14 cellular contexts compared by ENCODE assay signal in genomic region chr17:8062807-8063483, GRCh38. TPM values are rescaled to one million over a fixed set of nuclear protein-coding genes. Genes with fewer than 3 reads are reported as not detected.
DNase-seq lines count a peak whose midpoint lies in the region; ATAC-seq, FAIRE-seq and TF ChIP-seq lines count a peak whose summit lies in the region.
"Had no signal": no experiment of that assay in that cellular context is flagged by ENCODE, and none has a peak within 500 bp of the region (broad histone marks: within the 10 kb centered on the region; RNA-seq: fewer than 3 reads in every experiment).

No MANE protein-coding gene starts in this region.

- no peak overlapping the region for H3K27ac Mint-ChIP-seq in nephron progenitor cell
- H3K27ac Mint-ChIP-seq in activated T-helper 17 cell treated with anti-CD3 and anti-CD28 coated beads, Interleukin-2, amount 50 U/mL, for 72 hours = no peak overlapping the region

- H2BK20ac ChIP-seq in H1 (ENCODE audit: low read length) = no peak overlapping the region

- H3K4me2 ChIP-seq in MM.1S (ENCODE audit: low read depth, low read length) (peak overlapping the region; percentile 19; the same call in 1 of the 2 replicates), H1 (ENCODE audit: insufficient read depth in 1 of 2, low read depth in 2 of 2, low read length in 2 of 2) (peak overlapping the region; percentile 80 to 86)

- peaks cover 99% of the 10 kb centered on the region for H3K27me3 Mint-ChIP-seq in nephron progenitor cell (ENCODE audit: low read depth, poor library complexity)
- peaks cover 34% of the 10 kb centered on the region for H3K27me3 Mint-ChIP-seq in activated T-helper 17 cell treated with anti-CD3 and anti-CD28 coated beads, Interleukin-2, amount 50 U/mL, for 72 hours

- H3F3A ChIP-seq in MM.1S (ENCODE audit: insufficient read depth, low read length) = no peaks in the 10 kb centered on the region

- H3K9ac ChIP-seq in MM.1S (ENCODE audit: low read length) = no peak overlapping the region
- H3K9ac ChIP-seq in H1 (replicated peaks in 1 of 4; ENCODE audit: extremely low read depth in 1 of 4, low read depth in 3 of 4, low read length in 3 of 4) = no peak overlapping the region

- H3K4me1 ChIP-seq in MM.1S (ENCODE audit: low read length) (peaks cover 4% of the 10 kb centered on the region), H1 (replicated peaks in 1 of 4; ENCODE audit: control insufficient read depth in 3 of 4, insufficient read depth in 4 of 4, low read length in 3 of 4) (peaks cover 7 to 29% (median 15%) of the 10 kb centered on the region in 4 experiments)

- H3K23ac ChIP-seq in H1 (ENCODE audit: insufficient read length) = no peak overlapping the region

- WGBS in H1 (ENCODE audit: extremely low coverage in 1 of 2, insufficient coverage in 1 of 2, insufficient read length in 1 of 2, insufficient replicate concordance in 2 of 2, low coverage in 1 of 2, low lambda C conversion rate in 2 of 2, missing lambda C conversion rate in 1 of 2), 2 experiments = 6% methylated on average over 15 of the region's 15 CpGs; no CpG with 5 or more reads in 1 of the 2 experiments

- H2BK5ac ChIP-seq in H1 (ENCODE audit: low read depth, low read length) = no peak overlapping the region

- H4K5ac ChIP-seq in H1 (ENCODE audit: insufficient read length, low read depth, low read length) = no peak overlapping the region

- peaks cover 3% of the 10 kb centered on the region for H3K9me3 Mint-ChIP-seq in nephron progenitor cell
- H3K9me3 Mint-ChIP-seq in activated T-helper 17 cell treated with anti-CD3 and anti-CD28 coated beads, Interleukin-2, amount 50 U/mL, for 72 hours = no peaks in the 10 kb centered on the region
- H3K9me3 Mint-ChIP-seq: CD8-positive, alpha-beta memory T cell had no signal

- no peak overlapping the region for H2BK12ac ChIP-seq in H1 (ENCODE audit: low read depth, low read length)

- POLR2A ChIA-PET in H1 (lab: Charles Lee; ENCODE audit: partially characterized antibody) = interaction anchor here (1.0 to 2.2 kb wide), 7 partner anchors 8 to 160 kb away, joined by 3 to 10 read pairs (median 4); no protein-coding TSS in a partner anchor

- H3K4ac ChIP-seq in H1 (replicated peaks; ENCODE audit: insufficient read length, low read depth, low read length) = no peak overlapping the region

- H2AFZ ChIP-seq in MM.1S (ENCODE audit: low read length) = no peak overlapping the region
- H2AFZ ChIP-seq in H1 (ENCODE audit: low read length) = no peak overlapping the region

- no peak overlapping the region for H4K8ac ChIP-seq in H1 (ENCODE audit: extremely low read depth, insufficient read depth, low read length)

- H2BK15ac ChIP-seq in H1 (ENCODE audit: low read length) = no peak overlapping the region

- TF ChIP-seq EP300 in H1 (IDR thresholded peaks at IDR 0.05; ENCODE audit: borderline replicate concordance in 1 of 2, low read depth in 2 of 2, low read length in 2 of 2) = no peak

- H3K27me3 ChIP-seq in MM.1S (replicated peaks; ENCODE audit: insufficient read depth, low read length) = peaks cover 95% of the 10 kb centered on the region
- peaks cover 5 to 20% (median 17%) of the 10 kb centered on the region in 4 experiments; a peak in 5 of 7 replicates for H3K27me3 ChIP-seq in H1 (replicated peaks in 1 of 4; ENCODE audit: control insufficient read depth in 3 of 4, extremely low read depth in 1 of 4, insufficient read depth in 3 of 4, low read length in 3 of 4)

- DNase-seq in ELF-1 (ENCODE audit: low read depth, low spot score) = peak; percentile 44
- no peak for DNase-seq in MM.1S
- no peak for DNase-seq in H1 (ENCODE audit: low read depth in 1 of 2, low spot score in 2 of 2)
- no peak for DNase-seq in nephron progenitor cell
- no peak for DNase-seq in NOMO-1 treated with dmso at 0.1 percent for 144 hours (lab: John Stamatoyannopoulos, UW; ENCODE audit: unreplicated experiment)
- no peak for DNase-seq in stimulated activated CD4-positive, alpha-beta T cell treated with anti-CD3 and anti-CD28 coated beads, Interleukin-4, amount 100 ng/mL, for 4 hours
- DNase-seq: amniotic stem cell, NCI-H446, SW 1271 had no signal

- no peak overlapping the region for H3K56ac ChIP-seq in H1 (replicated peaks; ENCODE audit: insufficient read length, low read depth, low read length)

- H3K4me1 Mint-ChIP-seq in nephron progenitor cell = peaks cover 14% of the 10 kb centered on the region
- no peaks in the 10 kb centered on the region for H3K4me1 Mint-ChIP-seq in activated T-helper 17 cell treated with anti-CD3 and anti-CD28 coated beads, Interleukin-2, amount 50 U/mL, for 72 hours

- H3K27ac ChIP-seq in MM.1S (ENCODE audit: low read length) = no peak overlapping the region
- no peak overlapping the region for H3K27ac ChIP-seq in H1 (ENCODE audit: low read depth, low read length)

- H3K4me3 ChIP-seq in MM.1S (ENCODE audit: low read length) (no peak overlapping the region; the same call in 1 of the 2 replicates), H1 (ENCODE audit: extremely low read depth in 1 of 4, insufficient read depth in 2 of 4, low read depth in 3 of 4, low read length in 4 of 4) (peak overlapping the region; percentile 32 to 56 (median 42))

- no peak overlapping the region for H4K91ac ChIP-seq in H1 (replicated peaks; ENCODE audit: insufficient read length, low read length)

- TF ChIP-seq RAD21 in H1 (IDR thresholded peaks at IDR 0.05 in 1 of 2, conservative IDR thresholded peaks at IDR 0.05 in 1 of 2; ENCODE audit: low read depth in 2 of 2, low read length in 2 of 2) = no peak

- CTCF ChIA-PET in H1 (lab: Charles Lee; ENCODE audit: partially characterized antibody) = interaction anchor here (1.0 to 11.6 kb wide), 12 partner anchors 12 to 320 kb away, joined by 3 to 270 read pairs (median 20); partner anchors contain the start of genes ALOX12B, ALOX15B and ALOXE3

- TF ChIP-seq CTCF in MM.1S (IDR thresholded peaks at IDR 0.05; ENCODE audit: low read length) (no peak), H1 (IDR thresholded peaks at IDR 0.05; ENCODE audit: control extremely low read depth in 1 of 3, insufficient read depth in 1 of 3, low read depth in 1 of 3, low read length in 3 of 3) (no peak), nephron progenitor cell (IDR thresholded peaks at IDR 0.05) (no peak)

- H3K18ac ChIP-seq in H1 (ENCODE audit: extremely low read depth, low read length) = no peak overlapping the region; the same call in 1 of the 2 replicates

- H3K36me3 Mint-ChIP-seq in nephron progenitor cell (ENCODE audit: low read depth) = no peaks in the 10 kb centered on the region
- H3K36me3 Mint-ChIP-seq in activated T-helper 17 cell treated with anti-CD3 and anti-CD28 coated beads, Interleukin-2, amount 50 U/mL, for 72 hours (ENCODE audit: low read depth) = no peaks in the 10 kb centered on the region
- H3K36me3 Mint-ChIP-seq: CD8-positive, alpha-beta memory T cell had no signal

- no peak overlapping the region for H3K14ac ChIP-seq in H1 (ENCODE audit: insufficient read length)

- no peak overlapping the region for H2BK120ac ChIP-seq in H1 (replicated peaks; ENCODE audit: low read depth, low read length)

- H3K23me2 ChIP-seq in H1 (ENCODE audit: low read depth, low read length) = peaks cover 9% of the 10 kb centered on the region; the same call in 1 of the 2 replicates

- no peaks in the 10 kb centered on the region for H3K9me3 ChIP-seq in MM.1S (replicated peaks; ENCODE audit: insufficient read depth, low read length)
- no peaks in the 10 kb centered on the region for H3K9me3 ChIP-seq in H1 (ENCODE audit: insufficient read depth in 2 of 2, low read depth in 1 of 2, low read length in 1 of 2)

- no peaks in the 10 kb centered on the region for H3K79me2 ChIP-seq in MM.1S (ENCODE audit: low read length)
- no peaks in the 10 kb centered on the region for H3K79me2 ChIP-seq in H1 (ENCODE audit: control insufficient read depth in 1 of 2, insufficient read depth in 2 of 2, low read length in 2 of 2)

- FAIRE-seq in H1 (lab: Jason Lieb, UNC) = no peak
- FAIRE-seq: HepG2 had no signal

- no peaks in the 10 kb centered on the region for H4K20me1 ChIP-seq in MM.1S (ENCODE audit: insufficient read depth, low read length)
- H4K20me1 ChIP-seq in H1 (replicated peaks in 1 of 2; ENCODE audit: control insufficient read depth in 1 of 2, insufficient read depth in 2 of 2, low read length in 2 of 2) = peaks cover 0 to 4% of the 10 kb centered on the region in 2 experiments

- no peaks in the 10 kb centered on the region for H3K9me2 ChIP-seq in MM.1S (replicated peaks; ENCODE audit: insufficient read depth, low read length)

- no peak for ATAC-seq in activated T-helper 17 cell treated with anti-CD3 and anti-CD28 coated beads, Interleukin-2, amount 50 U/mL, for 72 hours (replicated peaks)
- no peak for ATAC-seq in HG02884 (IDR thresholded peaks at IDR 0.05; ENCODE audit: unreplicated experiment)
- ATAC-seq: HepG2 had no signal

- no peak overlapping the region for H2AK5ac ChIP-seq in H1 (ENCODE audit: low read depth, low read length)

- H3K4me3 Mint-ChIP-seq in nephron progenitor cell = peak overlapping the region; percentile 31
- H3K4me3 Mint-ChIP-seq in activated T-helper 17 cell treated with anti-CD3 and anti-CD28 coated beads, Interleukin-2, amount 50 U/mL, for 72 hours = no peak overlapping the region
- H3K4me3 Mint-ChIP-seq: CD8-positive, alpha-beta memory T cell had no signal

- H3K79me1 ChIP-seq in H1 (ENCODE audit: low read depth, low read length) = no peaks in the 10 kb centered on the region; the same call in 1 of the 2 replicates

- no peak for TF ChIP-seq POLR2A in H1 (IDR thresholded peaks at IDR 0.05; ENCODE audit: control extremely low read depth in 1 of 2, low read depth in 2 of 2, low read length in 2 of 2)

- H3K36me3 ChIP-seq in MM.1S (replicated peaks; ENCODE audit: insufficient read depth, low read length) (no peaks in the 10 kb centered on the region), H1 (ENCODE audit: control insufficient read depth in 2 of 4, insufficient read depth in 4 of 4, low read length in 3 of 4) (no peaks in the 10 kb centered on the region)

RNA-seq across cellular contexts. Expression of gene ALOX15B, which starts 24.1 kb away (rescaled TPM):
- 0.46 and 0.63 TPM in 2 replicates for total RNA-seq in H1 (2021; fragmentation: NEBNext Ultra II Directional; extraction: Animal tissue kit (Norgen Biotek cat#: 25700))
- 0.91 and 1.4 TPM in 2 replicates for polyA plus RNA-seq in H1 (2011; rRNA removed)
- polyA plus RNA-seq in H1 (2011; cell fraction: cytosol; rRNA removed) = 0.76 TPM
- polyA plus RNA-seq in H1 (2011; cell fraction: nucleus; rRNA removed) = 1.3 TPM
- polyA plus RNA-seq in H1 (2012, experiment 1 of 2) = 0.42 to 0.79 TPM (median 0.60 TPM) in 4 replicates
- polyA plus RNA-seq in H1 (2012, experiment 2 of 2) = 0.26 TPM
- polyA plus RNA-seq in H1 (2013, experiment 1 of 2) = 0.73 TPM
- polyA plus RNA-seq in H1 (2013, experiment 2 of 2) = 0.70 TPM
- 0.51 and 0.63 TPM in 2 replicates for polyA minus RNA-seq in H1 (2011; rRNA and poly(A)+ RNA removed)
- not detected for polyA minus RNA-seq in H1 (2011; cell fraction: cytosol; rRNA and poly(A)+ RNA removed)
- 0.70 TPM for polyA minus RNA-seq in H1 (2011; cell fraction: nucleus; rRNA and poly(A)+ RNA removed)
- total RNA-seq in activated T-helper 17 cell treated with anti-CD3 and anti-CD28 coated beads, Interleukin-2, amount 50 U/mL, for 72 hours = under 1 TPM in 1 of 2 donors, not detected in 1; 0.61 TPM
- total RNA-seq: CD8-positive, alpha-beta memory T cell; HepG2 had no signal
- polyA plus RNA-seq: CD8-positive, alpha-beta memory T cell; HepG2 had no signal

RNA-seq across cellular contexts. Expression of gene ALOX12B, which starts 24.6 kb away (rescaled TPM):
- not detected in 2 replicates for total RNA-seq in H1 (2021; fragmentation: NEBNext Ultra II Directional; extraction: Animal tissue kit (Norgen Biotek cat#: 25700))
- 0.82 and 0.86 TPM in 2 replicates for polyA plus RNA-seq in H1 (2011; rRNA removed)
- polyA plus RNA-seq in H1 (2011; cell fraction: cytosol; rRNA removed) = 0.45 TPM
- polyA plus RNA-seq in H1 (2011; cell fraction: nucleus; rRNA removed) = 0.88 TPM
- polyA plus RNA-seq in H1 (2012, experiment 1 of 2) = 0.48 to 1.3 TPM (median 0.92 TPM) in 4 replicates
- polyA plus RNA-seq in H1 (2012, experiment 2 of 2) = 0.96 TPM
- polyA plus RNA-seq in H1 (2013, experiment 1 of 2) = 0.12 TPM
- 0.26 TPM for polyA plus RNA-seq in H1 (2013, experiment 2 of 2)
- polyA minus RNA-seq in H1 (2011; rRNA and poly(A)+ RNA removed) = 0.41 and 0.82 TPM in 2 replicates
- polyA minus RNA-seq in H1 (2011; cell fraction: cytosol; rRNA and poly(A)+ RNA removed) = not detected
- polyA minus RNA-seq in H1 (2011; cell fraction: nucleus; rRNA and poly(A)+ RNA removed) = not detected
- 1 to 10 TPM; 1.1 to 6.2 TPM for total RNA-seq in activated T-helper 17 cell treated with anti-CD3 and anti-CD28 coated beads, Interleukin-2, amount 50 U/mL, for 72 hours
- total RNA-seq: HepG2 had no signal
- polyA plus RNA-seq: CD8-positive, alpha-beta memory T cell had no signal

RNA-seq across cellular contexts. Expression of gene ALOXE3, which starts 55.4 kb away (rescaled TPM):
- not detected in 2 replicates for total RNA-seq in H1 (2021; fragmentation: NEBNext Ultra II Directional; extraction: Animal tissue kit (Norgen Biotek cat#: 25700))
- 0.26 and 0.55 TPM in 2 replicates for polyA plus RNA-seq in H1 (2011; rRNA removed)
- 0.17 TPM for polyA plus RNA-seq in H1 (2011; cell fraction: cytosol; rRNA removed)
- 0.40 TPM for polyA plus RNA-seq in H1 (2011; cell fraction: nucleus; rRNA removed)
- 0.17 to 0.50 TPM (median 0.31 TPM) in 4 replicates for polyA plus RNA-seq in H1 (2012, experiment 1 of 2)
- polyA plus RNA-seq in H1 (2012, experiment 2 of 2) = 0.16 TPM
- 0.34 TPM for polyA plus RNA-seq in H1 (2013, experiment 1 of 2)
- polyA plus RNA-seq in H1 (2013, experiment 2 of 2) = 0.07 TPM
- 0.09 and 0.27 TPM in 2 replicates for polyA minus RNA-seq in H1 (2011; rRNA and poly(A)+ RNA removed)
- polyA minus RNA-seq in H1 (2011; cell fraction: cytosol; rRNA and poly(A)+ RNA removed) = not detected
- not detected for polyA minus RNA-seq in H1 (2011; cell fraction: nucleus; rRNA and poly(A)+ RNA removed)
- 1 to 10 TPM in 1 of 2 donors, under 1 TPM in 1; 0.13 to 1.3 TPM for total RNA-seq in activated T-helper 17 cell treated with anti-CD3 and anti-CD28 coated beads, Interleukin-2, amount 50 U/mL, for 72 hours
- total RNA-seq: CD8-positive, alpha-beta memory T cell; epithelial cell of proximal tubule; HepG2 had no signal
- polyA plus RNA-seq: CD8-positive, alpha-beta memory T cell had no signal
